ENCODE assay signal across 12 cellular contexts in the genomic region with DNA sequence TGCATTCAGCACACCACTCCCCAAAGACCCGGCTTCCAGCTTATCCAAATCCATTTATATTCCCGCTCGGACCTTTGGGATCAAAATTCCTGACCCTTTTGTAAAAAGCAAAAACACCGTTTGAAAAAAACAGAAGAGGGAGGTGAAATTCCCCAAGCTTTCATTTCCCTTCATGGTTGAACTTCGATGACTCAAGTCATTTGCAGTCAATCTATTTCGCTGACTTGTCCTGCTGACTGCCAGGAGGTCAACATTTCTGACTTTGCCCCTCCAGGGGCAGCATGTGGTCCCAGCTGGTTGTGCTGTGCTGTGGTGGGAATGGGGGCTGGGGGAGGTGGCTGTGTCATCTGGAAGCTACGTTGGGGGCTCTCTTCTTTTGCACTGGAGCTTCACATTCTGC.
A peak's percentile ranks its signal among the peaks of the same experiment; 100 is the strongest.
DNase-seq lines count a peak whose midpoint lies in the region; ATAC-seq and TF ChIP-seq lines count a peak whose summit lies in the region.
"Had no signal": no experiment of that assay in that cellular context is flagged by ENCODE, and none has a peak within 500 bp of the region (broad histone marks: within the 10 kb centered on the region; RNA-seq: fewer than 3 reads in every experiment).

No MANE protein-coding gene starts in this region.

- in situ Hi-C loops in GM13977 (cut with MboI; ENCODE audit: low pct_unique_long_range_greater_than_20kb, low sequenced_read_pairs, unreplicated experiment), result no loop called here

- peaks cover 13% of the 10 kb centered on the region for H3K4me1 ChIP-seq in ectodermal cell (ENCODE audit: control insufficient read depth, insufficient read depth, low read length)
- no peaks in the 10 kb centered on the region for H3K4me1 ChIP-seq in right lobe of liver

- H3K4me3 Mint-ChIP-seq in osteocyte (ENCODE audit: unreplicated experiment), result peak overlapping the region; percentile 49
- H3K4me3 Mint-ChIP-seq: nephron; stimulated activated memory B cell treated with anti-CD40 and anti-IgM and Interleukin-4, amounts not matched to agents 10 μg/mL and 1 μg/mL and 100 μg/mL, for 72 hours had no signal

- DNase-seq in Daoy (ENCODE audit: low read depth), result peak; percentile 46
- DNase-seq in MV-4-11 (lab: John Stamatoyannopoulos, UW), result peak; percentile 89
- no peak for DNase-seq in osteocyte (ENCODE audit: extremely low spot score, unreplicated experiment)
- no peak for DNase-seq in right lobe of liver
- DNase-seq in GM13977 (ENCODE audit: low spot score), result no peak
- DNase-seq in NCI-H524 treated with DMSO at 0.1 percent for 48 hours (lab: John Stamatoyannopoulos, UW), result no peak
- DNase-seq in HPDE6-E6E7 (ENCODE audit: extremely low spot score), result no peak
- DNase-seq: Calu3 had no signal

- no peaks in the 10 kb centered on the region for H3K27me3 ChIP-seq in ectodermal cell (ENCODE audit: control insufficient read depth, insufficient read depth, low read length, poor library complexity, severe bottlenecking)
- H3K27me3 ChIP-seq in right lobe of liver, result no peaks in the 10 kb centered on the region

- H3K4me1 Mint-ChIP-seq in osteocyte (ENCODE audit: unreplicated experiment), result peaks cover 13% of the 10 kb centered on the region

- no peak for TF ChIP-seq POLR2A in right lobe of liver (IDR thresholded peaks at IDR 0.05)

- intact Hi-C loops in right lobe of liver (cut with DNase I), result no loop called here

- no peaks in the 10 kb centered on the region for H3K36me3 Mint-ChIP-seq in osteocyte (ENCODE audit: unreplicated experiment)
- H3K36me3 Mint-ChIP-seq: stimulated activated memory B cell treated with anti-CD40 and anti-IgM and Interleukin-4, amounts not matched to agents 10 μg/mL and 1 μg/mL and 100 μg/mL, for 72 hours had no signal

- peak overlapping the region; percentile 73 for H3K27ac ChIP-seq in ectodermal cell (ENCODE audit: insufficient read depth, low read depth, low read length, poor library complexity, severe bottlenecking)
- H3K27ac ChIP-seq in right lobe of liver, result no peak overlapping the region

- peaks cover 3% of the 10 kb centered on the region for H3K27me3 Mint-ChIP-seq in osteocyte (ENCODE audit: unreplicated experiment)

- no peak overlapping the region for H3K27ac Mint-ChIP-seq in osteocyte (ENCODE audit: unreplicated experiment)
- H3K27ac Mint-ChIP-seq: nephron; stimulated activated memory B cell treated with anti-CD40 and anti-IgM and Interleukin-4, amounts not matched to agents 10 μg/mL and 1 μg/mL and 100 μg/mL, for 72 hours had no signal

- WGBS in ectodermal cell, 2 experiments, result 80 to 86% methylated on average over 7 of the region's 7 CpGs
- WGBS in right lobe of liver (ENCODE audit: insufficient coverage, low coverage, low lambda C conversion rate, missing lambda C conversion rate), result 31% methylated on average over 7 of the region's 7 CpGs

- H3K9me3 ChIP-seq in ectodermal cell (ENCODE audit: control insufficient read depth, low read length), result no peaks in the 10 kb centered on the region
- no peaks in the 10 kb centered on the region for H3K9me3 ChIP-seq in right lobe of liver

- no peaks in the 10 kb centered on the region for H3K36me3 ChIP-seq in ectodermal cell (ENCODE audit: control insufficient read depth, insufficient read depth, low read length)
- H3K36me3 ChIP-seq in right lobe of liver, result no peaks in the 10 kb centered on the region

- TF ChIP-seq CTCF in osteocyte (IDR thresholded peaks at IDR 0.05) (no peak), right lobe of liver (IDR thresholded peaks at IDR 0.05) (no peak), GM13977 (IDR thresholded peaks at IDR 0.05; ENCODE audit: extremely low read depth, insufficient read depth, missing control alignments) (no peak)

- H3K4me3 ChIP-seq in ectodermal cell (ENCODE audit: insufficient read depth, low read depth, low read length) (no peak overlapping the region), right lobe of liver (no peak overlapping the region)

- no peak for ATAC-seq in right lobe of liver
- ATAC-seq: HepG2; stimulated activated memory B cell treated with anti-CD40 and anti-IgM and Interleukin-4, amounts not matched to agents 10 μg/mL and 1 μg/mL and 100 μg/mL, for 72 hours had no signal

- H3K9me3 Mint-ChIP-seq in osteocyte (ENCODE audit: unreplicated experiment), result peaks cover 4% of the 10 kb centered on the region

Comparison
In these comparisons a context has a peak if more than half of its experiments do, and no peak if none do; other contexts are left out.
1. DNase-seq: peak in Daoy (single experiment) and MV-4-11 (single experiment); none in osteocyte (single experiment), right lobe of liver (0 of 3), GM13977 (single experiment), NCI-H524 treated with DMSO at 0.1 percent for 48 hours (single experiment) and HPDE6-E6E7 (single experiment).